ENCODE assay signal across 8 cellular contexts in the genomic region with DNA sequence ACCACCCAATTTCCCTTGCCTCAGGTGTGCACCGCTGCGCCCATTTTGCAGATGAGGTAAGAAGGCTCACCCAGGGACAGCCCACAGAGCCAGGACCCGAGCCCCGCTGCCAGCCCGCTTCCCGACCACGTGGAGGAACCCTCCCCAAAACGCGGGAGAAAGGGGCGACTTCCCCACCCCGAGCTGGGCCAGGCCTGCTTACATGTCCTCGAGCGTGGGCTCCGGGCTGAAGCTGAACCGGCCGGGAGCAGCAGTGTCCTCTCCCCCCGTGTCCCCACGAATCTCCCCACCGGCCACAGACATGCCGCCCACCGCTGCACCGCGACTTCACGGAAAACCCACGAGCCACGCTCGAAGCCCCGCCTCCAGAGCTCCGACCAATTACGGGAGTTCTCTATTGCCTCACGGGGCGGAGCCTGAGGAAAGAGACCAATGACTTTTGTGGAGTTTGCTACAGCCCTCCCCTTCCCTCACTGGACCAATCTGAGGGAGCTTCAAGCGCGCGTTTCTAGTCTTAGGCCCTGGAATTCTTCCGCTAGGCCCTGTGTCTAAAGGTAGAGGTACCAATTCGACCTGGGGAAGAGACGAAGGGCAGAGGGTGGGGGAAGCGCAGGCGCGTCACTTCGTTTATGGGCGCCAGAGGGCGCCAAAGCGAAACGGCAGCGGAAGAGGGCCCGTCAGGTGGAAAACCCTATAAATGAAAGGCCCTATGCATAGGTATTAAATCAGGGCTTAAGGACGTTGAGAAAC. TPM values are rescaled to one million over a fixed set of nuclear protein-coding genes. Genes with fewer than 3 reads are reported as not detected.
DNase-seq lines count a peak whose midpoint lies in the region; ATAC-seq and TF ChIP-seq lines count a peak whose summit lies in the region.

A gene (minus strand): TSS at position 353 of the 750 bp plus-strand sequence. CDS start 50 bp downstream, at position 303.

- no peak for TF ChIP-seq EP300 in ovary (IDR thresholded peaks at IDR 0.05)

- H3K9me3 Mint-ChIP-seq in activated naive CD8-positive, alpha-beta T cell treated with anti-CD3 and anti-CD28 coated beads for 36 hours: no peaks in the 10 kb centered on the region

- H3K4me3 Mint-ChIP-seq in activated naive CD8-positive, alpha-beta T cell treated with anti-CD3 and anti-CD28 coated beads for 36 hours: no peak within 1 kb of the TSS

- TF ChIP-seq POLR2A in ovary (IDR thresholded peaks at IDR 0.05): peak; percentile 22

- H3K36me3 ChIP-seq in ovary (no peaks in the 10 kb centered on the region), tibial artery (peaks cover 0 to 22% (median 0%) of the 10 kb centered on the region in 3 donors)

- TF ChIP-seq CTCF in GM12864 (IDR thresholded peaks at IDR 0.05; ENCODE audit: low read depth, low read length, missing control alignments) (peak; percentile 90), ovary (IDR thresholded peaks at IDR 0.05) (peak; percentile 61 to 91 (median 83)), tibial artery (IDR thresholded peaks at IDR 0.05) (peak; percentile 74 to 79)

- peaks cover 24% of the 10 kb centered on the region for H3K4me1 Mint-ChIP-seq in activated naive CD8-positive, alpha-beta T cell treated with anti-CD3 and anti-CD28 coated beads for 36 hours

- no peak within 1 kb of the TSS for H3K27ac Mint-ChIP-seq in activated naive CD8-positive, alpha-beta T cell treated with anti-CD3 and anti-CD28 coated beads for 36 hours

- peaks cover 7% of the 10 kb centered on the region for H3K4me1 ChIP-seq in ovary (ENCODE audit: insufficient read depth)
- H3K4me1 ChIP-seq in tibial artery: peaks cover 0 to 20% (median 11%) of the 10 kb centered on the region in 4 donors

- H3K27me3 Mint-ChIP-seq in activated naive CD8-positive, alpha-beta T cell treated with anti-CD3 and anti-CD28 coated beads for 36 hours: no peaks in the 10 kb centered on the region

- H3K27ac ChIP-seq in ovary (peak within 1 kb of the TSS in 1 of 2 donors; percentile 71), tibial artery (peak within 1 kb of the TSS; percentile 65 to 69)

- H3K36me3 Mint-ChIP-seq in activated naive CD8-positive, alpha-beta T cell treated with anti-CD3 and anti-CD28 coated beads for 36 hours: peaks cover 28% of the 10 kb centered on the region

- H3K27me3 ChIP-seq in ovary: no peaks in the 10 kb centered on the region
- no peaks in the 10 kb centered on the region for H3K27me3 ChIP-seq in tibial artery

- 0 to 1% (median 0%) methylated on average over 37 to 49 of the region's 49 CpGs for WGBS in ovary, 3 donors

- intact Hi-C loops in Right ventricle myocardium inferior (cut with DNase I): loop anchor here (2.0 to 5.0 kb wide), 2 partner anchors 157 to 199 kb away; a partner anchor contains a TSS
- intact Hi-C loops in ovary (cut with DNase I): loop anchor here in 3 of 4 donors (10.0 kb wide), 3 partner anchors 95 to 195 kb away; a partner anchor contains a TSS
- intact Hi-C loops in tibial artery (cut with DNase I; ENCODE audit: low total_unique reads): no loop called here

- no peaks in the 10 kb centered on the region for H3K9me3 ChIP-seq in ovary
- no peaks in the 10 kb centered on the region for H3K9me3 ChIP-seq in tibial artery

- peak within 1 kb of the TSS; percentile 84 for H3K4me3 ChIP-seq in GM12864 (ENCODE audit: low read depth, low read length)
- peak within 1 kb of the TSS; percentile 57 for H3K4me3 ChIP-seq in ovary
- H3K4me3 ChIP-seq in tibial artery: peak within 1 kb of the TSS; percentile 56 to 63

- peak; percentile 100 for DNase-seq in GM12864 (ENCODE audit: low read depth)
- peak; percentile 100 for DNase-seq in NCI-H1092 treated with DMSO at 0.1 percent for 48 hours (lab: John Stamatoyannopoulos, UW)
- DNase-seq in SKM-1 (lab: John Stamatoyannopoulos, UW; ENCODE audit: unreplicated experiment): peak; percentile 99
- peak; percentile 95 for DNase-seq in activated naive CD8-positive, alpha-beta T cell treated with anti-CD3 and anti-CD28 coated beads for 36 hours
- DNase-seq in Right ventricle myocardium inferior (ENCODE audit: missing footprints): peak; percentile 96
- DNase-seq in ovary: peak; percentile 92 to 97 (median 94)
- DNase-seq in tibial artery: peak; percentile 97

- ATAC-seq in HG02623 (IDR thresholded peaks at IDR 0.05; ENCODE audit: unreplicated experiment) (peak; percentile 94), Right ventricle myocardium inferior (peak; percentile 99)

RNA-seq across cellular contexts. Expression of the gene that starts here (rescaled TPM):
- 100 to 1,000 TPM; 181 to 183 TPM for total RNA-seq in activated naive CD8-positive, alpha-beta T cell treated with anti-CD3 and anti-CD28 coated beads for 36 hours
- 35.2 TPM for total RNA-seq in Right ventricle myocardium inferior
- 10 to 100 TPM; 13.2 to 34.4 (median 22.9) TPM for total RNA-seq in ovary
- 10 to 100 TPM; 16.3 to 20.3 TPM for polyA plus RNA-seq in ovary
